ENCODE assay signal across 13 cellular contexts in the genomic region with DNA sequence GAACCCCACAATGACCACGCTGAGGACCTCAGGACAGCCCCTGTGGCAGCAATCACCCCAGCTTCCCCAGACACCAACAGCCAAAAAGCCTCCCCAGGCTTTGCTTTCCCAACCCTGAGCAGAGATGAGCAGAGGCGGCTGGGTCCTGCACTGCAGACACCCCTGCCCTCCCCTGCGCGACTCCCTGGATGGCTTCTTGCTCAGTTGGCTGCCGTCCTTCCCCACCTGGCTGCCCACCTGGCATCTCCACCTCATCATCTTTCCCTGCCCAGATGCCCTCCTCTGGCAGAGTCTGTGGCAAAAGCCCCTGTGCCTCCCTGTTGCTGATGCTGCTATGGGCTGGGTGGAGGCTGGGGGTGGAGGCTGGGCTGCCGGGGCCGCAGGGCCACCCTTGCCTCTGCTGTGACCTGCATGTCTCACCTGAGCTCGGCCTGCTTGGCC.
DNase-seq lines count a peak whose midpoint lies in the region; ATAC-seq and TF ChIP-seq lines count a peak whose summit lies in the region.
"Had no signal": no experiment of that assay in that cellular context is flagged by ENCODE, and none has a peak within 500 bp of the region (broad histone marks: within the 10 kb centered on the region; RNA-seq: fewer than 3 reads in every experiment).

No MANE protein-coding gene starts in this region.

- H3K4me3 Mint-ChIP-seq in chondrocyte (ENCODE audit: unreplicated experiment) (no peak overlapping the region), endodermal cell (no peak overlapping the region)
- H3K4me3 Mint-ChIP-seq: CD4-positive, alpha-beta memory T cell had no signal

- no peak overlapping the region for H3K4me2 ChIP-seq in neuronal stem cell (ENCODE audit: insufficient read depth, low read length, poor library complexity, severe bottlenecking)

- no peak overlapping the region for H2BK12ac ChIP-seq in neuronal stem cell (ENCODE audit: low read length)

- 87 to 100% methylated on average over 5 to 8 of the region's 8 CpGs for WGBS in endodermal cell (ENCODE audit: insufficient coverage in 1 of 2, insufficient read length in 1 of 2), 2 experiments
- no CpG with 5 or more reads among the region's 8 CpGs for WGBS in neuronal stem cell (ENCODE audit: extremely low coverage in 2 of 2, insufficient read length in 2 of 2, insufficient replicate concordance in 1 of 2), 2 donors
- 87% methylated on average over 5 of the region's 8 CpGs for WGBS in suprapubic skin

- no peak overlapping the region for H3K9ac ChIP-seq in endodermal cell (ENCODE audit: extremely low read depth, low read length, poor library complexity, severe bottlenecking)
- no peak overlapping the region for H3K9ac ChIP-seq in neuronal stem cell (ENCODE audit: low read depth, low read length, poor library complexity)

- H3K27me3 Mint-ChIP-seq in chondrocyte (ENCODE audit: low read depth) (no peaks in the 10 kb centered on the region), endodermal cell (ENCODE audit: insufficient read depth) (peaks cover 2% of the 10 kb centered on the region)

- peak overlapping the region; percentile 37 for H3K23ac ChIP-seq in neuronal stem cell (ENCODE audit: low read depth, low read length, poor library complexity)

- H3K36me3 ChIP-seq in endodermal cell (ENCODE audit: control insufficient read depth, insufficient read depth, low read length) (no peaks in the 10 kb centered on the region), neuronal stem cell (replicated peaks in 1 of 2; ENCODE audit: control insufficient read depth in 2 of 2, insufficient read depth in 2 of 2, low read length in 2 of 2) (no peaks in the 10 kb centered on the region), suprapubic skin (no peaks in the 10 kb centered on the region)
- H3K36me3 ChIP-seq: BE2C had no signal

- no peak overlapping the region for H2AFZ ChIP-seq in neuronal stem cell (ENCODE audit: low read length)

- ATAC-seq in HG02885 (IDR thresholded peaks at IDR 0.05; ENCODE audit: poor library complexity, unreplicated experiment) (no peak), left colon (no peak)
- ATAC-seq: GM12878, HCT116 had no signal

- no peak overlapping the region for H3K4me3 ChIP-seq in endodermal cell (ENCODE audit: low read length)
- H3K4me3 ChIP-seq in neuronal stem cell (ENCODE audit: low read length in 2 of 2) = no peak overlapping the region
- no peak overlapping the region for H3K4me3 ChIP-seq in suprapubic skin
- H3K4me3 ChIP-seq: GM12878 had no signal

- no peaks in the 10 kb centered on the region for H3K4me1 Mint-ChIP-seq in chondrocyte (ENCODE audit: low read depth)
- H3K4me1 Mint-ChIP-seq in endodermal cell = peaks cover 35% of the 10 kb centered on the region
- H3K4me1 Mint-ChIP-seq: CD4-positive, alpha-beta memory T cell had no signal

- H2BK120ac ChIP-seq in neuronal stem cell (ENCODE audit: low read depth, low read length) = peak overlapping the region; percentile 57

- TF ChIP-seq EP300 in suprapubic skin (IDR thresholded peaks at IDR 0.05) = no peak

- H3K9me3 ChIP-seq in endodermal cell (ENCODE audit: control insufficient read depth, low read length) (no peaks in the 10 kb centered on the region), neuronal stem cell (replicated peaks in 1 of 2; ENCODE audit: control insufficient read depth in 2 of 2, insufficient read depth in 1 of 2, low read depth in 1 of 2, low read length in 2 of 2) (no peaks in the 10 kb centered on the region), suprapubic skin (no peaks in the 10 kb centered on the region)
- H3K9me3 ChIP-seq: BE2C had no signal

- no peak overlapping the region for H3K4ac ChIP-seq in neuronal stem cell (ENCODE audit: low read length)

- no peak for TF ChIP-seq POLR2A in suprapubic skin (IDR thresholded peaks at IDR 0.05)

- no peak overlapping the region for H3K14ac ChIP-seq in neuronal stem cell (ENCODE audit: low read length)

- H2AK5ac ChIP-seq in neuronal stem cell (ENCODE audit: low read depth, low read length) = no peak overlapping the region

- H3K79me1 ChIP-seq in neuronal stem cell (ENCODE audit: low read depth, low read length) = peaks cover 3% of the 10 kb centered on the region

- intact Hi-C loops in left colon (cut with DNase I, micrococcal nuclease) = no loop called here

- peaks cover 24% of the 10 kb centered on the region for H3K9me3 Mint-ChIP-seq in chondrocyte (ENCODE audit: low read depth)
- H3K9me3 Mint-ChIP-seq in endodermal cell = no peaks in the 10 kb centered on the region

- H4K8ac ChIP-seq in neuronal stem cell (ENCODE audit: low read depth, low read length) = no peak overlapping the region

- H2BK15ac ChIP-seq in neuronal stem cell (ENCODE audit: low read length) = no peak overlapping the region

- H3K27me3 ChIP-seq in endodermal cell (ENCODE audit: control insufficient read depth, insufficient read depth, low read length, poor library complexity, severe bottlenecking) (no peaks in the 10 kb centered on the region), neuronal stem cell (ENCODE audit: control insufficient read depth in 3 of 3, insufficient read depth in 3 of 3, low read depth in 1 of 3, low read length in 3 of 3) (no peaks in the 10 kb centered on the region), suprapubic skin (peaks cover 16% of the 10 kb centered on the region)
- H3K27me3 ChIP-seq: BE2C had no signal

- H3K27ac ChIP-seq in endodermal cell (ENCODE audit: low read depth, low read length) = no peak overlapping the region
- H3K27ac ChIP-seq in neuronal stem cell (replicated peaks; ENCODE audit: low read length) = no peak overlapping the region
- no peak overlapping the region for H3K27ac ChIP-seq in suprapubic skin
- H3K27ac ChIP-seq: C4-2B had no signal

- no peak overlapping the region for H3K27ac Mint-ChIP-seq in chondrocyte (ENCODE audit: unreplicated experiment)
- no peak overlapping the region for H3K27ac Mint-ChIP-seq in endodermal cell
- H3K27ac Mint-ChIP-seq: CD4-positive, alpha-beta memory T cell had no signal

- TF ChIP-seq CTCF in chondrocyte (IDR thresholded peaks at IDR 0.05) = no peak
- TF ChIP-seq CTCF in endodermal cell (conservative IDR thresholded peaks at IDR 0.05) = no peak
- no peak for TF ChIP-seq CTCF in suprapubic skin (IDR thresholded peaks at IDR 0.05)

- H3K18ac ChIP-seq in neuronal stem cell (ENCODE audit: low read length) = peak overlapping the region; percentile 2

- H4K91ac ChIP-seq in neuronal stem cell (ENCODE audit: low read depth, low read length, poor library complexity) = no peak overlapping the region

- H3K4me1 ChIP-seq in endodermal cell (ENCODE audit: control insufficient read depth, insufficient read depth, low read length) (no peaks in the 10 kb centered on the region), neuronal stem cell (ENCODE audit: control insufficient read depth in 2 of 2, insufficient read depth in 1 of 2, low read depth in 1 of 2, low read length in 2 of 2) (peaks cover 0 to 14% of the 10 kb centered on the region in 2 donors), suprapubic skin (no peaks in the 10 kb centered on the region)
- H3K4me1 ChIP-seq: BE2C had no signal

- DNase-seq in chondrocyte (ENCODE audit: low spot score) = peak; percentile 70
- DNase-seq in endodermal cell = peak; percentile 46
- no peak for DNase-seq in neuronal stem cell (ENCODE audit: low spot score)
- DNase-seq in suprapubic skin (ENCODE audit: low spot score in 2 of 2) = peak; percentile 42 to 59
- no peak for DNase-seq in left colon
- no peak for DNase-seq in NCI-H226
- DNase-seq: BE2C; CD4-positive, alpha-beta memory T cell; DMS79 had no signal

- H2BK5ac ChIP-seq in neuronal stem cell (ENCODE audit: low read length) = no peak overlapping the region

- H3K36me3 Mint-ChIP-seq in chondrocyte (ENCODE audit: low read depth) (no peaks in the 10 kb centered on the region), endodermal cell (ENCODE audit: low read depth) (no peaks in the 10 kb centered on the region)
- H3K36me3 Mint-ChIP-seq: CD4-positive, alpha-beta memory T cell had no signal

Comparison
In these comparisons a context has a peak if more than half of its experiments do, and no peak if none do; other contexts are left out.
1. DNase-seq: peak in chondrocyte (single experiment), endodermal cell (single experiment) and suprapubic skin (2 of 2); none in neuronal stem cell (single experiment), left colon (0 of 2) and NCI-H226 (single experiment).